28 cellular contexts compared by ENCODE assay signal in the genomic region with DNA sequence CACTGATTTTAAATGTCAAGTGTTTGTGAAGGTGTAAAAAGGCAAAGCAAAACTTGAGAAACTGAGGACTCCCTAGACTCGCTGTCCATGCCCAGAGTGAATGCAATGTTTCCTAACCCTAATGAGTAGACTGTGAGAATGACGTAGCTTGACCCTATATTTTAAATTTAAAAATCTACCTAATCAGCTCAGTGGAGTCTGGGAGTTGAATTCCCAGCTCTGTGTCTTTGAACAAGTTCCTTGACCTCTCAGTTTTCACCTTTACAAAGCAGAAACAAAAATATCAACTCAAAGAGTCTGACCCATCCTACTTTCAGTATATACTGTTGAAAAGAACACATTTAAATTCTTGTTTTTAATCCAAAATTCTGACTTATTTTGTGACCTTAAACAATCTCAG. TPM values are rescaled to one million over a fixed set of nuclear protein-coding genes. Genes with fewer than 3 reads are reported as not detected.
DNase-seq lines count a peak whose midpoint lies in the region; ATAC-seq, FAIRE-seq and TF ChIP-seq lines count a peak whose summit lies in the region.
"Had no signal": no experiment of that assay in that cellular context is flagged by ENCODE, and none has a peak within 500 bp of the region (broad histone marks: within the 10 kb centered on the region; RNA-seq: fewer than 3 reads in every experiment).

No MANE protein-coding gene starts in this region.

- POLR2A ChIA-PET in A549 (lab: Yijun Ruan, JAX) = no interaction called here
- POLR2A ChIA-PET in HepG2 (lab: Yijun Ruan, JAX) = interaction anchor here (1.5 to 16.0 kb wide), 6 partner anchors 10 to 30 kb away, joined by 5 to 468 read pairs (median 34); partner anchors contain the start of gene FGG

- H3K4me1 ChIP-seq in A549 (peaks cover 35% of the 10 kb centered on the region), HepG2 (ENCODE audit: insufficient read depth, low read length) (peaks cover 89% of the 10 kb centered on the region), right lobe of liver (peaks cover 0 to 21% (median 3%) of the 10 kb centered on the region in 4 donors)
- H3K4me1 ChIP-seq: BE2C, BLaER1 had no signal

- TF ChIP-seq EP300 in A549 (IDR thresholded peaks at IDR 0.05) = no peak
- TF ChIP-seq EP300 in HepG2 (IDR thresholded peaks at IDR 0.05; ENCODE audit: low read depth in 2 of 2, low read length in 2 of 2) = no peak
- TF ChIP-seq EP300 in HepG2 (CRISPR knock-in tag; IDR thresholded peaks at IDR 0.05; ENCODE audit: borderline replicate concordance) = no peak

- no peak for TF ChIP-seq CTCF in A549 (IDR thresholded peaks at IDR 0.05)
- no peak for TF ChIP-seq CTCF in HepG2 (CRISPR knock-in tag; IDR thresholded peaks at IDR 0.05)
- TF ChIP-seq CTCF in right lobe of liver (IDR thresholded peaks at IDR 0.05) = no peak

- in situ Hi-C loops in HepG2 (cut with HindIII; ENCODE audit: extremely low pct_ligation_motif_present, low pct_unique_long_range_greater_than_20kb) = no loop called here

- peaks cover 26% of the 10 kb centered on the region for H3K79me2 ChIP-seq in HepG2 (ENCODE audit: insufficient read depth, low read length)

- TF ChIP-seq POLR2A in A549 (IDR thresholded peaks at IDR 0.05; ENCODE audit: low read length) = no peak
- peak in 1 of 2 experiments; percentile 35; a peak in 1 of 4 replicates for TF ChIP-seq POLR2A in HepG2 (IDR thresholded peaks at IDR 0.05; ENCODE audit: insufficient read depth in 1 of 2, low read depth in 2 of 2, low read length in 2 of 2)
- peak; percentile 60 for TF ChIP-seq POLR2A in right lobe of liver (IDR thresholded peaks at IDR 0.05)

- no peak overlapping the region for H2AFZ ChIP-seq in HepG2 (ENCODE audit: low read length)

- H3K36me3 ChIP-seq in HepG2 (replicated peaks in 1 of 2; ENCODE audit: control insufficient read depth in 1 of 2, insufficient read depth in 2 of 2, low read length in 2 of 2) (peaks cover 3 to 26% of the 10 kb centered on the region in 2 experiments), right lobe of liver (peaks cover 0 to 56% (median 28%) of the 10 kb centered on the region in 4 donors)
- H3K36me3 ChIP-seq: BE2C, BLaER1 had no signal

- FAIRE-seq in A549 (lab: Jason Lieb, UNC) (no peak), HepG2 (lab: Jason Lieb, UNC) (no peak)
- FAIRE-seq: D721Med, GM12878, GM12892, GM18507 had no signal

- TF ChIP-seq RAD21 in A549 (conservative IDR thresholded peaks at IDR 0.05 in 1 of 2, IDR thresholded peaks at IDR 0.05 in 1 of 2) = no peak
- TF ChIP-seq RAD21 in HepG2 (CRISPR knock-in tag; IDR thresholded peaks at IDR 0.05) = no peak

- H4K20me1 ChIP-seq in HepG2 (ENCODE audit: insufficient read depth, low read length) = no peaks in the 10 kb centered on the region
- H4K20me1 ChIP-seq: BLaER1 had no signal

- no peak overlapping the region for H3K9ac ChIP-seq in HepG2 (ENCODE audit: insufficient read depth, low read depth, low read length)
- H3K9ac ChIP-seq: BLaER1 had no signal

- H3K4me2 ChIP-seq in A549 (peak overlapping the region; percentile 88), HepG2 (ENCODE audit: low read depth, low read length) (peak overlapping the region; percentile 90)
- H3K4me2 ChIP-seq: BLaER1 had no signal

- intact Hi-C loops in HepG2 (cut with micrococcal nuclease; ENCODE audit: unreplicated experiment) = no loop called here
- intact Hi-C loops in right lobe of liver (cut with DNase I) = no loop called here
- intact Hi-C loops in left colon (cut with DNase I, micrococcal nuclease) = no loop called here

- 95% methylated on average over 2 of the region's 2 CpGs for WGBS in A549 (ENCODE audit: missing lambda C conversion rate)
- WGBS in HepG2 (ENCODE audit: low lambda C conversion rate) = 92% methylated on average over 2 of the region's 2 CpGs
- 36% methylated on average over 2 of the region's 2 CpGs for WGBS in right lobe of liver (ENCODE audit: insufficient coverage, low coverage, low lambda C conversion rate, missing lambda C conversion rate)

- no TSS peak for BruUV-seq in HepG2 (replicated peaks; lab: Mats Ljungman, UMichigan)

- H3K9me3 ChIP-seq in A549 (0 out of 3 replicates have a peak, but pooled peaks cover 6% of the 10 kb centered on the region), HepG2 (ENCODE audit: low read length) (no peaks in the 10 kb centered on the region), right lobe of liver (no peaks in the 10 kb centered on the region)
- H3K9me3 ChIP-seq: BE2C, BLaER1, Caco-2 had no signal

- H3K4me3 ChIP-seq in A549 (peak overlapping the region; percentile 43; the same call in 1 of the 3 replicates), HepG2 (replicated peaks in 1 of 3; ENCODE audit: insufficient read depth in 1 of 3, low read depth in 2 of 3, low read length in 3 of 3) (peak overlapping the region; percentile 62 to 72 (median 68); a peak in 4 of 6 replicates), right lobe of liver (peak overlapping the region; percentile 43 to 67 (median 67))
- H3K4me3 ChIP-seq: BLaER1, GM12878 had no signal

- H3K27me3 ChIP-seq in HepG2 (ENCODE audit: control insufficient read depth in 1 of 2, insufficient read depth in 2 of 2, low read length in 2 of 2) = no peaks in the 10 kb centered on the region
- no peaks in the 10 kb centered on the region for H3K27me3 ChIP-seq in right lobe of liver
- H3K27me3 ChIP-seq: BLaER1 had no signal

- DNase-seq in A549 (ENCODE audit: low read depth in 1 of 2, low spot score in 1 of 2) (no peak), HepG2 (ENCODE audit: low spot score) (no peak), right lobe of liver (no peak), left colon (no peak)
- DNase-seq in stimulated activated CD4-positive, alpha-beta T cell treated with anti-CD3 and anti-CD28 coated beads, Interleukin-2, amount 100 ng/mL, for 24 hours = no peak
- DNase-seq: ACHN; BE2C; C1 segment of cervical spinal cord; Caco-2; Calu3; CD4-positive, alpha-beta memory T cell; CD4-positive, CD25-positive, alpha-beta regulatory T cell; DMS53; DMS79; DND-41; EL; GDM1 had no signal

- H3K27ac ChIP-seq in A549 (no peak overlapping the region; a peak in 1 of 6 replicates), HepG2 (ENCODE audit: extremely low read length, insufficient read depth, low read length) (peak overlapping the region; percentile 74), right lobe of liver (peak overlapping the region; percentile 87 to 90 (median 88))
- H3K27ac ChIP-seq: 22Rv1, BLaER1 had no signal

- CTCF ChIA-PET in A549 (lab: Yijun Ruan, JAX) (interaction anchor here (1.0 to 1.6 kb wide), 3 partner anchors 26 to 30 kb away, joined by 4 to 5 read pairs (median 5); partner anchors contain the start of gene FGB), HepG2 (lab: Yijun Ruan, JAX; ENCODE audit: low intra/inter-chr PET ratio, low total read pairs) (no interaction called here)

- no peak for ATAC-seq in A549
- ATAC-seq in HepG2 = no peak
- ATAC-seq in right lobe of liver = peak in 1 of 4 donors; percentile 0
- no peak for ATAC-seq in left colon
- ATAC-seq: GM12878 had no signal

RNA-seq across cellular contexts. Expression of gene FGA, which starts 2.3 kb away (rescaled TPM):
- polyA plus RNA-seq in A549 (2011; rRNA removed) (130 and 166 TPM in 2 replicates), A549 (2017; fragmentation: RNase III; extraction: RNeasy Plus Mini Kit Qiagen cat#74134 plus additional on column Dnase treatment) (6.6 to 10.2 TPM (median 9.0 TPM) in 3 replicates), HepG2 (2011; rRNA removed) (640 and 755 TPM in 2 replicates)
- polyA plus RNA-seq in A549 (2012; cell fraction: cytosol; rRNA removed) = 12.8 and 13.4 TPM in 2 replicates
- polyA plus RNA-seq in A549 (2012; cell fraction: nucleus; rRNA removed) = 9.1 and 12.6 TPM in 2 replicates
- 40.9 and 57.5 TPM in 2 replicates for polyA minus RNA-seq in A549 (2011; rRNA and poly(A)+ RNA removed)
- total RNA-seq in HepG2 (2016; rRNA removed; fragmentation: Illumina TruSeq; extraction: Trizol) (743 and 1,523 TPM in 2 replicates), right lobe of liver (over 10,000 TPM in 5 of 6 experiments, 1,000 to 10,000 TPM in 1; 8,384 to 20,319 (median 15,496) TPM), left colon (not detected)
- 63.8 and 68.9 TPM in 2 replicates for total RNA-seq in HepG2 (2016; cell fraction: cytosol; rRNA removed; fragmentation: Illumina TruSeq; extraction: Trizol; ENCODE audit: low read depth)
- 698 and 1,531 TPM in 2 replicates for total RNA-seq in HepG2 (2016; cell fraction: insoluble cytoplasmic fraction; rRNA removed; fragmentation: Illumina TruSeq; extraction: Trizol)
- total RNA-seq in HepG2 (2016; cell fraction: membrane; rRNA removed; fragmentation: Illumina TruSeq; extraction: Trizol) = 131 and 151 TPM in 2 replicates
- total RNA-seq in HepG2 (2016; cell fraction: nucleus; rRNA removed; fragmentation: Illumina TruSeq; extraction: Trizol) = 1,165 and 1,343 TPM in 2 replicates
- polyA plus RNA-seq in HepG2 (2011; cell fraction: cytosol; rRNA removed) = 361 and 711 TPM in 2 replicates
- polyA plus RNA-seq in HepG2 (2011; cell fraction: nucleus; rRNA removed) = 219 and 306 TPM in 2 replicates
- polyA plus RNA-seq in HepG2 (2012) = 1,090 and 1,341 TPM in 2 replicates
- polyA plus RNA-seq in HepG2 (2016; cell fraction: cytosol; fragmentation: Illumina TruSeq; extraction: Trizol; ENCODE audit: low read depth) = 52.4 and 61.1 TPM in 2 replicates
- 573 and 576 TPM in 2 replicates for polyA plus RNA-seq in HepG2 (2016; cell fraction: insoluble cytoplasmic fraction; fragmentation: Illumina TruSeq; extraction: Trizol; ENCODE audit: low read depth)
- polyA plus RNA-seq in HepG2 (2016; cell fraction: membrane; fragmentation: Illumina TruSeq; extraction: Trizol; ENCODE audit: low read depth) = 76.3 and 93.7 TPM in 2 replicates
- 1,268 and 1,352 TPM in 2 replicates for polyA plus RNA-seq in HepG2 (2016; cell fraction: nucleus; fragmentation: Illumina TruSeq; extraction: Trizol; ENCODE audit: insufficient read depth, low read depth)
- 0.40 and 296 TPM in 2 replicates for polyA minus RNA-seq in HepG2 (2011; rRNA and poly(A)+ RNA removed; ENCODE audit: low replicate concordance)
- polyA minus RNA-seq in HepG2 (2011; cell fraction: cytosol; rRNA and poly(A)+ RNA removed) = 327 and 562 TPM in 2 replicates
- 245 and 404 TPM in 2 replicates for polyA minus RNA-seq in HepG2 (2011; cell fraction: nucleus; rRNA and poly(A)+ RNA removed)
- total RNA-seq: A172; A673; Calu3; CD4-positive, alpha-beta memory T cell; CD4-positive, CD25-positive, alpha-beta regulatory T cell; Daoy; G401 had no signal
- polyA plus RNA-seq: CD14-positive monocyte; CD4-positive, alpha-beta memory T cell; CD4-positive, CD25-positive, alpha-beta regulatory T cell; GM12878 had no signal

RNA-seq across cellular contexts. Expression of gene FGG, which starts 24.3 kb away (rescaled TPM):
- polyA plus RNA-seq in A549 (2011; rRNA removed) (132 and 157 TPM in 2 replicates), A549 (2017; fragmentation: RNase III; extraction: RNeasy Plus Mini Kit Qiagen cat#74134 plus additional on column Dnase treatment) (3.2 to 4.8 TPM (median 4.3 TPM) in 3 replicates), HepG2 (2011; rRNA removed) (1,030 and 1,037 TPM in 2 replicates)
- 10.0 and 12.1 TPM in 2 replicates for polyA plus RNA-seq in A549 (2012; cell fraction: cytosol; rRNA removed)
- 4.1 and 4.3 TPM in 2 replicates for polyA plus RNA-seq in A549 (2012; cell fraction: nucleus; rRNA removed)
- 29.8 and 45.3 TPM in 2 replicates for polyA minus RNA-seq in A549 (2011; rRNA and poly(A)+ RNA removed)
- total RNA-seq in HepG2 (2016; rRNA removed; fragmentation: Illumina TruSeq; extraction: Trizol) (1,495 and 2,423 TPM in 2 replicates), right lobe of liver (over 10,000 TPM in 4 of 6 experiments, 1,000 to 10,000 TPM in 2; 5,578 to 14,578 (median 13,052) TPM), left colon (not detected)
- 401 and 461 TPM in 2 replicates for total RNA-seq in HepG2 (2016; cell fraction: cytosol; rRNA removed; fragmentation: Illumina TruSeq; extraction: Trizol; ENCODE audit: low read depth)
- 1,449 and 2,438 TPM in 2 replicates for total RNA-seq in HepG2 (2016; cell fraction: insoluble cytoplasmic fraction; rRNA removed; fragmentation: Illumina TruSeq; extraction: Trizol)
- 624 and 702 TPM in 2 replicates for total RNA-seq in HepG2 (2016; cell fraction: membrane; rRNA removed; fragmentation: Illumina TruSeq; extraction: Trizol)
- total RNA-seq in HepG2 (2016; cell fraction: nucleus; rRNA removed; fragmentation: Illumina TruSeq; extraction: Trizol) = 2,130 and 2,392 TPM in 2 replicates
- 571 and 1,106 TPM in 2 replicates for polyA plus RNA-seq in HepG2 (2011; cell fraction: cytosol; rRNA removed)
- 235 and 339 TPM in 2 replicates for polyA plus RNA-seq in HepG2 (2011; cell fraction: nucleus; rRNA removed)
- polyA plus RNA-seq in HepG2 (2012) = 1,249 and 1,529 TPM in 2 replicates
- polyA plus RNA-seq in HepG2 (2016; cell fraction: cytosol; fragmentation: Illumina TruSeq; extraction: Trizol; ENCODE audit: low read depth) = 421 and 430 TPM in 2 replicates
- polyA plus RNA-seq in HepG2 (2016; cell fraction: insoluble cytoplasmic fraction; fragmentation: Illumina TruSeq; extraction: Trizol; ENCODE audit: low read depth) = 1,324 and 1,381 TPM in 2 replicates
- 463 and 496 TPM in 2 replicates for polyA plus RNA-seq in HepG2 (2016; cell fraction: membrane; fragmentation: Illumina TruSeq; extraction: Trizol; ENCODE audit: low read depth)
- 2,640 and 2,884 TPM in 2 replicates for polyA plus RNA-seq in HepG2 (2016; cell fraction: nucleus; fragmentation: Illumina TruSeq; extraction: Trizol; ENCODE audit: insufficient read depth, low read depth)
- polyA minus RNA-seq in HepG2 (2011; rRNA and poly(A)+ RNA removed; ENCODE audit: low replicate concordance) = 0.72 and 295 TPM in 2 replicates
- 285 and 453 TPM in 2 replicates for polyA minus RNA-seq in HepG2 (2011; cell fraction: cytosol; rRNA and poly(A)+ RNA removed)
- 263 and 473 TPM in 2 replicates for polyA minus RNA-seq in HepG2 (2011; cell fraction: nucleus; rRNA and poly(A)+ RNA removed)
- total RNA-seq: A172; A673; CD4-positive, alpha-beta memory T cell; CD4-positive, CD25-positive, alpha-beta regulatory T cell; Daoy; G401 had no signal
- polyA plus RNA-seq: CD14-positive monocyte; CD4-positive, alpha-beta memory T cell; CD4-positive, CD25-positive, alpha-beta regulatory T cell; GM12878 had no signal

RNA-seq across cellular contexts. Expression of gene FGB, which starts 25.4 kb away (rescaled TPM):
- 169 and 198 TPM in 2 replicates for polyA plus RNA-seq in A549 (2011; rRNA removed)
- polyA plus RNA-seq in A549 (2012; cell fraction: cytosol; rRNA removed) = 16.9 and 23.8 TPM in 2 replicates
- polyA plus RNA-seq in A549 (2012; cell fraction: nucleus; rRNA removed) = 16.8 and 20.0 TPM in 2 replicates
- 7.6 to 13.8 TPM (median 7.8 TPM) in 3 replicates for polyA plus RNA-seq in A549 (2017; fragmentation: RNase III; extraction: RNeasy Plus Mini Kit Qiagen cat#74134 plus additional on column Dnase treatment)
- polyA minus RNA-seq in A549 (2011; rRNA and poly(A)+ RNA removed) = 60.1 and 77.9 TPM in 2 replicates
- 408 and 784 TPM in 2 replicates for total RNA-seq in HepG2 (2016; rRNA removed; fragmentation: Illumina TruSeq; extraction: Trizol)
- total RNA-seq in HepG2 (2016; cell fraction: cytosol; rRNA removed; fragmentation: Illumina TruSeq; extraction: Trizol; ENCODE audit: low read depth) = 56.7 and 69.7 TPM in 2 replicates
- total RNA-seq in HepG2 (2016; cell fraction: insoluble cytoplasmic fraction; rRNA removed; fragmentation: Illumina TruSeq; extraction: Trizol) = 374 and 784 TPM in 2 replicates
- total RNA-seq in HepG2 (2016; cell fraction: membrane; rRNA removed; fragmentation: Illumina TruSeq; extraction: Trizol) = 96.6 and 132 TPM in 2 replicates
- 538 and 629 TPM in 2 replicates for total RNA-seq in HepG2 (2016; cell fraction: nucleus; rRNA removed; fragmentation: Illumina TruSeq; extraction: Trizol)
- polyA plus RNA-seq in HepG2 (2011; rRNA removed) = 226 and 273 TPM in 2 replicates
- 107 and 238 TPM in 2 replicates for polyA plus RNA-seq in HepG2 (2011; cell fraction: cytosol; rRNA removed)
- 60.1 and 85.7 TPM in 2 replicates for polyA plus RNA-seq in HepG2 (2011; cell fraction: nucleus; rRNA removed)
- 449 and 489 TPM in 2 replicates for polyA plus RNA-seq in HepG2 (2012)
- 53.8 and 63.1 TPM in 2 replicates for polyA plus RNA-seq in HepG2 (2016; cell fraction: cytosol; fragmentation: Illumina TruSeq; extraction: Trizol; ENCODE audit: low read depth)
- polyA plus RNA-seq in HepG2 (2016; cell fraction: insoluble cytoplasmic fraction; fragmentation: Illumina TruSeq; extraction: Trizol; ENCODE audit: low read depth) = 379 and 391 TPM in 2 replicates
- polyA plus RNA-seq in HepG2 (2016; cell fraction: membrane; fragmentation: Illumina TruSeq; extraction: Trizol; ENCODE audit: low read depth) = 70.9 and 94.9 TPM in 2 replicates
- 850 and 880 TPM in 2 replicates for polyA plus RNA-seq in HepG2 (2016; cell fraction: nucleus; fragmentation: Illumina TruSeq; extraction: Trizol; ENCODE audit: insufficient read depth, low read depth)
- 57.2 TPM in 1 of 2 replicates, not detected in the other for polyA minus RNA-seq in HepG2 (2011; rRNA and poly(A)+ RNA removed; ENCODE audit: low replicate concordance)
- polyA minus RNA-seq in HepG2 (2011; cell fraction: cytosol; rRNA and poly(A)+ RNA removed) = 69.4 and 146 TPM in 2 replicates
- 65.9 and 110 TPM in 2 replicates for polyA minus RNA-seq in HepG2 (2011; cell fraction: nucleus; rRNA and poly(A)+ RNA removed)
- over 10,000 TPM in 5 of 6 experiments, 1,000 to 10,000 TPM in 1; 6,080 to 16,362 (median 11,864) TPM for total RNA-seq in right lobe of liver
- total RNA-seq in left colon = not detected
- total RNA-seq: A172; A673; CD4-positive, alpha-beta memory T cell; CD4-positive, CD25-positive, alpha-beta regulatory T cell; Daoy; G401 had no signal
- polyA plus RNA-seq: CD14-positive monocyte; CD4-positive, alpha-beta memory T cell; CD4-positive, CD25-positive, alpha-beta regulatory T cell had no signal

RNA-seq across cellular contexts. Expression of gene PLRG1, which starts 38.0 kb away (rescaled TPM):
- polyA plus RNA-seq in A549 (2011; rRNA removed) = 120 and 123 TPM in 2 replicates
- polyA plus RNA-seq in A549 (2012; cell fraction: cytosol; rRNA removed) = 44.9 and 55.6 TPM in 2 replicates
- polyA plus RNA-seq in A549 (2012; cell fraction: nucleus; rRNA removed) = 33.0 and 41.6 TPM in 2 replicates
- polyA plus RNA-seq in A549 (2017; fragmentation: RNase III; extraction: RNeasy Plus Mini Kit Qiagen cat#74134 plus additional on column Dnase treatment) = 50.4 to 52.0 TPM (median 50.4 TPM) in 3 replicates
- 78.3 and 96.3 TPM in 2 replicates for polyA minus RNA-seq in A549 (2011; rRNA and poly(A)+ RNA removed)
- total RNA-seq in HepG2 (2016; rRNA removed; fragmentation: Illumina TruSeq; extraction: Trizol) = 110 and 177 TPM in 2 replicates
- 15.5 and 18.0 TPM in 2 replicates for total RNA-seq in HepG2 (2016; cell fraction: cytosol; rRNA removed; fragmentation: Illumina TruSeq; extraction: Trizol; ENCODE audit: low read depth)
- total RNA-seq in HepG2 (2016; cell fraction: insoluble cytoplasmic fraction; rRNA removed; fragmentation: Illumina TruSeq; extraction: Trizol) = 117 and 184 TPM in 2 replicates
- total RNA-seq in HepG2 (2016; cell fraction: membrane; rRNA removed; fragmentation: Illumina TruSeq; extraction: Trizol) = 30.7 and 37.3 TPM in 2 replicates
- 71.1 and 72.1 TPM in 2 replicates for total RNA-seq in HepG2 (2016; cell fraction: nucleus; rRNA removed; fragmentation: Illumina TruSeq; extraction: Trizol)
- 63.2 and 77.3 TPM in 2 replicates for polyA plus RNA-seq in HepG2 (2011; rRNA removed)
- 41.6 and 48.8 TPM in 2 replicates for polyA plus RNA-seq in HepG2 (2011; cell fraction: cytosol; rRNA removed)
- polyA plus RNA-seq in HepG2 (2011; cell fraction: nucleus; rRNA removed) = 44.8 and 48.6 TPM in 2 replicates
- polyA plus RNA-seq in HepG2 (2012) = 49.6 and 59.5 TPM in 2 replicates
- 13.7 and 18.4 TPM in 2 replicates for polyA plus RNA-seq in HepG2 (2016; cell fraction: cytosol; fragmentation: Illumina TruSeq; extraction: Trizol; ENCODE audit: low read depth)
- 142 and 150 TPM in 2 replicates for polyA plus RNA-seq in HepG2 (2016; cell fraction: insoluble cytoplasmic fraction; fragmentation: Illumina TruSeq; extraction: Trizol; ENCODE audit: low read depth)
- polyA plus RNA-seq in HepG2 (2016; cell fraction: membrane; fragmentation: Illumina TruSeq; extraction: Trizol; ENCODE audit: low read depth) = 18.9 and 20.9 TPM in 2 replicates
- 82.5 and 87.2 TPM in 2 replicates for polyA plus RNA-seq in HepG2 (2016; cell fraction: nucleus; fragmentation: Illumina TruSeq; extraction: Trizol; ENCODE audit: insufficient read depth, low read depth)
- polyA minus RNA-seq in HepG2 (2011; rRNA and poly(A)+ RNA removed; ENCODE audit: low replicate concordance) = 54.9 and 71.4 TPM in 2 replicates
- polyA minus RNA-seq in HepG2 (2011; cell fraction: cytosol; rRNA and poly(A)+ RNA removed) = 33.8 and 40.5 TPM in 2 replicates
- polyA minus RNA-seq in HepG2 (2011; cell fraction: nucleus; rRNA and poly(A)+ RNA removed) = 50.3 and 76.6 TPM in 2 replicates
- 10 to 100 TPM; 33.1 to 55.8 (median 39.2) TPM for total RNA-seq in right lobe of liver
- 10 to 100 TPM; 57.4 to 57.9 TPM for total RNA-seq in left colon

Comparison
In these comparisons a context has a peak if more than half of its experiments do, and no peak if none do; other contexts are left out.
1. H3K27ac ChIP-seq: peak in HepG2 (single experiment) and right lobe of liver (3 of 3); none in A549 (0 of 2).
2. RNA of gene FGA, which starts 2.3 kb away (total RNA-seq): 8,384 to 20,319 TPM in right lobe of liver and 63.8 to 1,531 TPM in HepG2; not detected in left colon; every median in the first group is over 10 times any median in the second.
3. RNA of gene FGG, which starts 24.3 kb away (total RNA-seq): 5,578 to 14,578 TPM in right lobe of liver and 401 to 2,438 TPM in HepG2; not detected in left colon; every median in the first group is over 100 times any median in the second.
4. RNA of gene FGB, which starts 25.4 kb away (total RNA-seq): 6,080 to 16,362 TPM in right lobe of liver and 56.7 to 784 TPM in HepG2; not detected in left colon; every median in the first group is over 10 times any median in the second.
5. Peak in every context shown above with its lines, with median percentiles within 50 percentile points of each other: H3K4me3 ChIP-seq.